In genomic region chr10:95837783-95838182, GRCh38 we compare ENCODE assay signal across 2 cellular contexts.
A peak's percentile ranks its signal among the peaks of the same experiment; 100 is the strongest.
TF ChIP-seq lines count a peak whose summit lies in the region.

No MANE protein-coding gene starts in this region.

TF ChIP-seq in GM12878, 131 proteins besides CTCF, POLR2A, EP300 and RAD21 (continues in another document):
- TF ChIP-seq ZNF207 (IDR thresholded peaks at IDR 0.05; ENCODE audit: borderline replicate concordance) (0 out of 2 replicates have a peak, but pooled peaks have one; percentile 18), PRDM15 (CRISPR knock-in tag; IDR thresholded peaks at IDR 0.05) (no peak), KDM1A (IDR thresholded peaks at IDR 0.05; ENCODE audit: borderline replicate concordance) (no peak), CUX1 (IDR thresholded peaks at IDR 0.05; ENCODE audit: insufficient replicate concordance, low read depth, low read length) (no peak), SMAD1 (IDR thresholded peaks at IDR 0.05; ENCODE audit: low read depth, partially characterized antibody) (peak; percentile 88), YBX1 (IDR thresholded peaks at IDR 0.05) (no peak), CBX3 (IDR thresholded peaks at IDR 0.05; ENCODE audit: borderline replicate concordance, low read depth) (no peak), ATF7 (IDR thresholded peaks at IDR 0.05; ENCODE audit: low read depth) (peak; percentile 98), LARP7 (IDR thresholded peaks at IDR 0.05) (no peak), HSF1 (IDR thresholded peaks at IDR 0.05; ENCODE audit: low read depth, low read length) (no peak), EGR1 (IDR thresholded peaks at IDR 0.05; ENCODE audit: borderline replicate concordance in 1 of 2, low read depth in 2 of 2, low read length in 2 of 2) (peak; percentile 56 to 100), CHD1 (IDR thresholded peaks at IDR 0.05; ENCODE audit: low read depth, low read length) (no peak), BHLHE40 (IDR thresholded peaks at IDR 0.05; ENCODE audit: borderline replicate concordance in 1 of 2, low read depth in 2 of 2, low read length in 1 of 2) (peak; percentile 93 to 95)

TF ChIP-seq in SK-N-SH, 30 proteins besides CTCF, POLR2A, EP300 and RAD21:
- TF ChIP-seq USF1 (IDR thresholded peaks at IDR 0.05; ENCODE audit: borderline replicate concordance, low read depth): no peak
TF ChIP-seq in SK-N-SH: peak in this region for 0.
